12 cellular contexts compared by ENCODE assay signal in genomic region chr9:96674914-96675538, GRCh38. TPM values are rescaled to one million over a fixed set of nuclear protein-coding genes. Genes with fewer than 3 reads are reported as not detected.
DNase-seq lines count a peak whose midpoint lies in the region; ATAC-seq and TF ChIP-seq lines count a peak whose summit lies in the region.
"Had no signal": no experiment of that assay in that cellular context is flagged by ENCODE, and none has a peak within 500 bp of the region (broad histone marks: within the 10 kb centered on the region; RNA-seq: fewer than 3 reads in every experiment).

No MANE protein-coding gene starts in this region.

- H3K27me3 Mint-ChIP-seq in HFFc6 (ENCODE audit: insufficient read depth) = peaks cover 6% of the 10 kb centered on the region; the same call in 1 of the 2 replicates
- peaks cover 1% of the 10 kb centered on the region for H3K27me3 Mint-ChIP-seq in nephron progenitor cell (ENCODE audit: low read depth, poor library complexity)
- H3K27me3 Mint-ChIP-seq in activated T-cell treated with anti-CD3 and anti-CD28 coated beads, Interleukin-2, amount 50 U/mL, for 4 hours (ENCODE audit: low read depth) = peaks cover 18% of the 10 kb centered on the region

- TF ChIP-seq CTCF in HFFc6 (IDR thresholded peaks at IDR 0.05) (no peak), fibroblast of mammary gland (conservative IDR thresholded peaks at IDR 0.05; ENCODE audit: control insufficient read depth, insufficient read depth, low read depth, low read length) (no peak), nephron progenitor cell (IDR thresholded peaks at IDR 0.05) (no peak)

- no peaks in the 10 kb centered on the region; the same call in 1 of the 2 replicates for H3K36me3 Mint-ChIP-seq in HFFc6 (ENCODE audit: low read depth)
- H3K36me3 Mint-ChIP-seq in nephron progenitor cell (ENCODE audit: low read depth) = no peaks in the 10 kb centered on the region
- H3K36me3 Mint-ChIP-seq in activated T-cell treated with anti-CD3 and anti-CD28 coated beads, Interleukin-2, amount 50 U/mL, for 4 hours (ENCODE audit: insufficient read depth) = no peaks in the 10 kb centered on the region
- H3K36me3 Mint-ChIP-seq: activated CD8-positive, alpha-beta memory T cell treated with anti-CD3 and anti-CD28 coated beads, Interleukin-2, amount 10 ng/mL, durations not matched to agents 7 days and 5 days; activated naive CD8-positive, alpha-beta T cell treated with anti-CD3 and anti-CD28 coated beads for 36 hours had no signal

- H3K27ac Mint-ChIP-seq in HFFc6 = peak overlapping the region; percentile 68
- no peak overlapping the region for H3K27ac Mint-ChIP-seq in nephron progenitor cell
- H3K27ac Mint-ChIP-seq: activated CD8-positive, alpha-beta memory T cell treated with anti-CD3 and anti-CD28 coated beads, Interleukin-2, amount 10 ng/mL, durations not matched to agents 7 days and 5 days; activated naive CD8-positive, alpha-beta T cell treated with anti-CD3 and anti-CD28 coated beads for 36 hours had no signal

- H3K4me3 Mint-ChIP-seq in HFFc6 (peak overlapping the region; percentile 42), nephron progenitor cell (no peak overlapping the region)
- H3K4me3 Mint-ChIP-seq in activated T-cell treated with anti-CD3 and anti-CD28 coated beads, Interleukin-2, amount 50 U/mL, for 4 hours = no peak overlapping the region
- H3K4me3 Mint-ChIP-seq: activated CD8-positive, alpha-beta memory T cell treated with anti-CD3 and anti-CD28 coated beads, Interleukin-2, amount 10 ng/mL, durations not matched to agents 7 days and 5 days; activated naive CD8-positive, alpha-beta T cell treated with anti-CD3 and anti-CD28 coated beads for 36 hours had no signal

- H3K4me3 ChIP-seq in fibroblast of mammary gland (ENCODE audit: control insufficient read depth, low read depth, low read length) = no peak overlapping the region
- H3K4me3 ChIP-seq: lower lobe of right lung, tibial nerve had no signal

- H3K4me1 Mint-ChIP-seq in HFFc6 (ENCODE audit: low read depth) (peaks cover 15% of the 10 kb centered on the region), nephron progenitor cell (no peaks in the 10 kb centered on the region)
- no peaks in the 10 kb centered on the region for H3K4me1 Mint-ChIP-seq in activated T-cell treated with anti-CD3 and anti-CD28 coated beads, Interleukin-2, amount 50 U/mL, for 4 hours (ENCODE audit: low read depth)
- H3K4me1 Mint-ChIP-seq: activated CD8-positive, alpha-beta memory T cell treated with anti-CD3 and anti-CD28 coated beads, Interleukin-2, amount 10 ng/mL, durations not matched to agents 7 days and 5 days; activated naive CD8-positive, alpha-beta T cell treated with anti-CD3 and anti-CD28 coated beads for 36 hours had no signal

- ATAC-seq in SK-N-SH treated with all-trans-retinoic acid at 6 μM for 48 hours = peak; percentile 93
- no peak for ATAC-seq in activated T-cell treated with anti-CD3 and anti-CD28 coated beads, Interleukin-2, amount 50 U/mL, for 4 hours
- ATAC-seq: activated CD8-positive, alpha-beta memory T cell treated with anti-CD3 and anti-CD28 coated beads, Interleukin-2, amount 10 ng/mL, durations not matched to agents 7 days and 5 days; lower lobe of right lung had no signal

- H3K9me3 Mint-ChIP-seq in HFFc6 (0 out of 2 replicates have a peak, but pooled peaks cover 7% of the 10 kb centered on the region), nephron progenitor cell (peaks cover 35% of the 10 kb centered on the region)
- no peaks in the 10 kb centered on the region for H3K9me3 Mint-ChIP-seq in activated T-cell treated with anti-CD3 and anti-CD28 coated beads, Interleukin-2, amount 50 U/mL, for 4 hours
- H3K9me3 Mint-ChIP-seq: activated naive CD8-positive, alpha-beta T cell treated with anti-CD3 and anti-CD28 coated beads for 36 hours had no signal

- DNase-seq in HFFc6 = peak; percentile 65
- DNase-seq in fibroblast of mammary gland (ENCODE audit: low read depth) = peak; percentile 79
- peak; percentile 47 for DNase-seq in stromal cell of bone marrow (ENCODE audit: low read depth)
- no peak for DNase-seq in activated CD4-positive, CD25-positive, alpha-beta regulatory T cell treated with anti-CD3 and anti-CD28 coated beads, Interleukin-2, amount 50 U/mL, for 72 hours
- DNase-seq in nephron progenitor cell = no peak
- DNase-seq in activated T-cell treated with anti-CD3 and anti-CD28 coated beads, Interleukin-2, amount 50 U/mL, for 4 hours = no peak
- DNase-seq: activated CD8-positive, alpha-beta memory T cell treated with anti-CD3 and anti-CD28 coated beads, Interleukin-2, amount 10 ng/mL, durations not matched to agents 7 days and 5 days; activated naive CD8-positive, alpha-beta T cell treated with anti-CD3 and anti-CD28 coated beads for 36 hours; lower lobe of right lung; NCI-H510A had no signal

TF ChIP-seq in SK-N-SH treated with all-trans-retinoic acid at 6 μM for 48 hours, 23 proteins besides CTCF, POLR2A, EP300 and RAD21:
- TF ChIP-seq PPARA (CRISPR knock-in tag; IDR thresholded peaks at IDR 0.05; ENCODE audit: borderline replicate concordance) (no peak), TCF4 (CRISPR knock-in tag; IDR thresholded peaks at IDR 0.05; ENCODE audit: borderline replicate concordance) (no peak), BACH2 (CRISPR knock-in tag; IDR thresholded peaks at IDR 0.05; ENCODE audit: borderline replicate concordance) (no peak), ISL1 (CRISPR knock-in tag; IDR thresholded peaks at IDR 0.05) (peak; percentile 58), ZNF8 (CRISPR knock-in tag; IDR thresholded peaks at IDR 0.05) (no peak)

RNA-seq across cellular contexts. Expression of gene PRXL2C, which starts 19.9 kb away (rescaled TPM):
- total RNA-seq in HFFc6 (2021; fragmentation: NEBNext Ultra II Directional; extraction: Animal tissue kit (Norgen Biotek cat#: 25700)) = 10 to 100 TPM; 16.3 to 19.7 (median 17.8) TPM
- 10 to 100 TPM in 1 of 3 donors, 1 to 10 TPM in 2; 9.0 to 13.4 (median 9.1) TPM for total RNA-seq in activated T-cell treated with anti-CD3 and anti-CD28 coated beads, Interleukin-2, amount 50 U/mL, for 4 hours

RNA-seq across cellular contexts. Expression of gene CDC14B, which starts 55.4 kb away (rescaled TPM):
- total RNA-seq in HFFc6 (2021; fragmentation: NEBNext Ultra II Directional; extraction: Animal tissue kit (Norgen Biotek cat#: 25700)) = 10 to 100 TPM; 10.7 to 14.9 (median 12.1) TPM
- 1 to 10 TPM; 1.7 to 2.9 (median 2.5) TPM for total RNA-seq in activated T-cell treated with anti-CD3 and anti-CD28 coated beads, Interleukin-2, amount 50 U/mL, for 4 hours

Comparison
In these comparisons a context has a peak if more than half of its experiments do, and no peak if none do; other contexts are left out.
1. DNase-seq: peak in HFFc6 (single experiment), fibroblast of mammary gland (single experiment) and stromal cell of bone marrow (single experiment); none in activated CD4-positive, CD25-positive, alpha-beta regulatory T cell treated with anti-CD3 and anti-CD28 coated beads, Interleukin-2, amount 50 U/mL, for 72 hours (single experiment), nephron progenitor cell (single experiment) and activated T-cell treated with anti-CD3 and anti-CD28 coated beads, Interleukin-2, amount 50 U/mL, for 4 hours (single experiment).